In the genomic region with DNA sequence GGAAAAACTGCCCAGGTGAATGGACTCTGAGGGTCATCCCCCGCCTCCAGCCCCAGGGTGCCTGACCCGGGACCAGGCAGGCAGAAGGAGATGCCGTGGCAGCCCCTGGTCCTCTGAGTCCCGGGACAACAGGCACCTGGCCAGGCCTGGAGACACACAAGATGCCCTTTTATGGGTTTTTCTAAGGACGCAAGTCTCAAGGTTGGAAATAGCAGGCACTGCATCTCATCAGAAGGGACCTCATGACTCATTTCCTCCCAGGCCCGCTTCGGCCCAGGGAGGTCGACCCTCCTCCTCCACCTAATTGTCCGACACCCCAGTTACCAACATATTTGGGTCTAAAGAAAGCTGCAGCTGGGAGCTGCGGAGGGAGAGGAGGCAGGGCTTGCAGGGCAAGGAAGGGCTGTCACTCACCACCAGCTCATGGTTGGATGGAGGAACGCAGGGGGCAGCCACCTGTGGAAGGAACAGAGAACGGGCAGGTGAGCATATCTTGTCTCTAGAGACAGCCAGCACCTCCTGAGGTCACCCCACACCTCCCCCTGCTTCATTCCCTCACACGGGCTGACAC, we compare ENCODE assay signal across 10 cellular contexts.
A peak's percentile ranks its signal among the peaks of the same experiment; 100 is the strongest.
DNase-seq lines count a peak whose midpoint lies in the region; ATAC-seq and TF ChIP-seq lines count a peak whose summit lies in the region.
"Had no signal": no experiment of that assay in that cellular context is flagged by ENCODE, and none has a peak within 500 bp of the region (broad histone marks: within the 10 kb centered on the region; RNA-seq: fewer than 3 reads in every experiment).

No MANE protein-coding gene starts in this region.

- no peak overlapping the region for H3K27ac Mint-ChIP-seq in MCF 10A (ENCODE audit: low read depth, unreplicated experiment)
- H3K27ac Mint-ChIP-seq in neural crest cell (ENCODE audit: unreplicated experiment) = peak overlapping the region; percentile 78

- H3K36me3 Mint-ChIP-seq in MCF 10A (ENCODE audit: insufficient read depth, unreplicated experiment) = no peaks in the 10 kb centered on the region
- no peaks in the 10 kb centered on the region for H3K36me3 Mint-ChIP-seq in neural crest cell (ENCODE audit: low read depth)

- H3K4me1 ChIP-seq in breast epithelium (peaks cover 31 to 34% of the 10 kb centered on the region in 2 donors), MM.1S (ENCODE audit: low read length) (no peaks in the 10 kb centered on the region)

- H3K36me3 ChIP-seq in breast epithelium (no peaks in the 10 kb centered on the region), MM.1S (replicated peaks; ENCODE audit: insufficient read depth, low read length) (no peaks in the 10 kb centered on the region)

- no peaks in the 10 kb centered on the region for H3K79me2 ChIP-seq in MM.1S (ENCODE audit: low read length)

- H3K4me1 Mint-ChIP-seq in MCF 10A (ENCODE audit: insufficient read depth, unreplicated experiment) = peaks cover 6% of the 10 kb centered on the region
- peaks cover 30% of the 10 kb centered on the region for H3K4me1 Mint-ChIP-seq in neural crest cell

- no peaks in the 10 kb centered on the region for H3F3A ChIP-seq in MM.1S (ENCODE audit: insufficient read depth, low read length)

- H3K9ac ChIP-seq in MM.1S (ENCODE audit: low read length) = no peak overlapping the region

- H2AFZ ChIP-seq in MM.1S (ENCODE audit: low read length) = no peak overlapping the region

- no peak for ATAC-seq in HG03025 (IDR thresholded peaks at IDR 0.05; ENCODE audit: low FRiP score, unreplicated experiment)

- H3K27me3 Mint-ChIP-seq in MCF 10A (ENCODE audit: insufficient read depth, unreplicated experiment) (no peaks in the 10 kb centered on the region), neural crest cell (ENCODE audit: low read depth) (peaks cover 4% of the 10 kb centered on the region)

- H3K4me2 ChIP-seq in MM.1S (ENCODE audit: low read depth, low read length) = no peak overlapping the region

- TF ChIP-seq POLR2A in breast epithelium (IDR thresholded peaks at IDR 0.05) = no peak

- no peaks in the 10 kb centered on the region for H3K9me3 ChIP-seq in breast epithelium
- H3K9me3 ChIP-seq in MM.1S (replicated peaks; ENCODE audit: insufficient read depth, low read length) = no peaks in the 10 kb centered on the region

- TF ChIP-seq CTCF in breast epithelium (IDR thresholded peaks at IDR 0.05) = no peak
- no peak for TF ChIP-seq CTCF in MCF 10A (IDR thresholded peaks at IDR 0.05; ENCODE audit: unreplicated experiment)
- TF ChIP-seq CTCF in fibroblast of the aortic adventitia (IDR thresholded peaks at IDR 0.05; ENCODE audit: insufficient read depth, low read length) = no peak
- TF ChIP-seq CTCF in neural crest cell (conservative IDR thresholded peaks at IDR 0.05) = no peak
- TF ChIP-seq CTCF in MM.1S (IDR thresholded peaks at IDR 0.05; ENCODE audit: low read length) = no peak

- intact Hi-C loops in breast epithelium (cut with DNase I; ENCODE audit: low total_unique reads) (no loop called here), MCF 10A (cut with micrococcal nuclease) (no loop called here)

- H3K4me3 Mint-ChIP-seq in MCF 10A (ENCODE audit: unreplicated experiment) (no peak overlapping the region), neural crest cell (no peak overlapping the region)

- H3K9me2 ChIP-seq in MM.1S (replicated peaks; ENCODE audit: insufficient read depth, low read length) = no peaks in the 10 kb centered on the region

- H3K4me3 ChIP-seq in breast epithelium = peak overlapping the region in 1 of 3 donors; percentile 32
- H3K4me3 ChIP-seq in fibroblast of the aortic adventitia (ENCODE audit: low read depth, low read length) = no peak overlapping the region
- H3K4me3 ChIP-seq in MM.1S (ENCODE audit: low read length) = no peak overlapping the region

- H3K27me3 ChIP-seq in breast epithelium = no peaks in the 10 kb centered on the region
- no peaks in the 10 kb centered on the region; the same call in 1 of the 2 replicates for H3K27me3 ChIP-seq in MM.1S (replicated peaks; ENCODE audit: insufficient read depth, low read length)

- POLR2A ChIA-PET in MCF 10A (lab: Yijun Ruan, JAX) = no interaction called here

- H3K9me3 Mint-ChIP-seq in MCF 10A (ENCODE audit: unreplicated experiment) (no peaks in the 10 kb centered on the region), neural crest cell (no peaks in the 10 kb centered on the region)

- H3K27ac ChIP-seq in breast epithelium (peak overlapping the region; percentile 91 to 95), MM.1S (ENCODE audit: low read length) (no peak overlapping the region)

- H4K20me1 ChIP-seq in MM.1S (ENCODE audit: insufficient read depth, low read length) = no peaks in the 10 kb centered on the region

- CTCF ChIA-PET in MCF 10A (lab: Yijun Ruan, JAX) = interaction anchor here (0.6 kb wide), 1 partner anchor 67 kb away, joined by 4 read pairs; no protein-coding TSS in a partner anchor

- DNase-seq in breast epithelium (ENCODE audit: low spot score in 2 of 2) = peak in 1 of 2 donors; percentile 67
- DNase-seq in MCF 10A (ENCODE audit: unreplicated experiment) = no peak
- peak; percentile 49 for DNase-seq in fibroblast of the aortic adventitia (ENCODE audit: low read depth)
- no peak for DNase-seq in neural crest cell (ENCODE audit: low read depth, low spot score)
- DNase-seq in NCI-H1092 treated with DMSO at 0.1 percent for 48 hours (lab: John Stamatoyannopoulos, UW) = no peak
- DNase-seq in MM.1S = no peak
- DNase-seq in HUDEP-2 (lab: John Stamatoyannopoulos, UW; ENCODE audit: unreplicated experiment in 76 of 76) = no peak
- DNase-seq: occipital lobe, T-helper 1 cell had no signal

- no TSS peak for BruUV-seq in MCF 10A (replicated peaks; lab: Mats Ljungman, UMichigan)
